Comparison of ENCODE assay signal across 21 cellular contexts in genomic region chr20:3763691-3764601, GRCh38. TPM values are rescaled to one million over a fixed set of nuclear protein-coding genes. Genes with fewer than 3 reads are reported as not detected.
DNase-seq lines count a peak whose midpoint lies in the region; ATAC-seq, FAIRE-seq and TF ChIP-seq lines count a peak whose summit lies in the region.
"Had no signal": no experiment of that assay in that cellular context is flagged by ENCODE, and none has a peak within 500 bp of the region (broad histone marks: within the 10 kb centered on the region; RNA-seq: fewer than 3 reads in every experiment).

No MANE protein-coding gene starts in this region.

- intact Hi-C loops in kidney (cut with DNase I) (no loop called here), stomach (cut with DNase I; ENCODE audit: low total_unique reads) (loop anchor here (10.0 kb wide), 1 partner anchor 89 kb away; no protein-coding TSS in a partner anchor), aorta (cut with DNase I) (no loop called here)

- WGBS in stomach, 5 donors, result 77 to 90% (median 84%) methylated on average over 8 of the region's 8 CpGs
- 89 to 92% methylated on average over 8 of the region's 8 CpGs for WGBS in aorta, 2 donors

- ATAC-seq in HG02588 (IDR thresholded peaks at IDR 0.05; ENCODE audit: unreplicated experiment) (no peak), aorta (ENCODE audit: low FRiP score) (no peak)
- ATAC-seq: right lobe of liver; stimulated activated naive CD8-positive, alpha-beta T cell treated with anti-CD3 and anti-CD28 coated beads, Interleukin-15, amount 100 ng/mL, for 72 hours had no signal

- H3K27me3 ChIP-seq in H7 (ENCODE audit: control insufficient read depth, insufficient read depth, low read length) (peaks cover 3% of the 10 kb centered on the region), stomach (no peaks in the 10 kb centered on the region), aorta (ENCODE audit: control insufficient read depth in 1 of 2, insufficient read depth in 2 of 2, low read length in 1 of 2) (no peaks in the 10 kb centered on the region)
- H3K27me3 ChIP-seq: right lobe of liver had no signal

- H3K4me3 ChIP-seq in H7 (ENCODE audit: insufficient read depth, low read depth, low read length) (no peak overlapping the region), NB4 (ENCODE audit: low read depth, low read length) (no peak overlapping the region), kidney (ENCODE audit: low read length in 2 of 2) (no peak overlapping the region), stomach (no peak overlapping the region), aorta (ENCODE audit: low read length in 2 of 2) (no peak overlapping the region)
- H3K4me3 ChIP-seq: right lobe of liver had no signal

- TF ChIP-seq CTCF in NB4 (IDR thresholded peaks at IDR 0.05; ENCODE audit: low read depth, low read length) (no peak), kidney (IDR thresholded peaks at IDR 0.05; ENCODE audit: borderline replicate concordance, extremely low read depth, insufficient read depth) (no peak), stomach (IDR thresholded peaks at IDR 0.05) (no peak)

- H3K36me3 ChIP-seq in H7 (replicated peaks; ENCODE audit: control insufficient read depth, insufficient read depth, low read length), result peaks cover 1% of the 10 kb centered on the region
- no peaks in the 10 kb centered on the region for H3K36me3 ChIP-seq in kidney (ENCODE audit: control insufficient read depth in 1 of 2, insufficient read depth in 2 of 2, low read length in 2 of 2)
- H3K36me3 ChIP-seq in stomach, result peaks cover 0 to 10% (median 3%) of the 10 kb centered on the region in 4 donors
- no peaks in the 10 kb centered on the region for H3K36me3 ChIP-seq in aorta (ENCODE audit: control insufficient read depth in 1 of 2, insufficient read depth in 2 of 2, low read length in 1 of 2)
- H3K36me3 ChIP-seq: right lobe of liver had no signal

- DNase-seq in H7 (peak; percentile 17), NB4 (ENCODE audit: low read depth) (peak; percentile 58), kidney (peak; percentile 57), stomach (no peak), nucleus accumbens (lab: John Stamatoyannopoulos, UW) (no peak), aorta (no peak)
- DNase-seq: activated CD4-positive, alpha-beta T cell treated with anti-CD3 and anti-CD28 coated beads, Interleukin-2, amount 50 U/mL, for 48 hours; activated naive CD4-positive, alpha-beta T cell treated with Interleukin-2 at 50 U/mL for 16 hours; anterior cingulate cortex; midbrain; NCI-H146; stimulated activated naive CD8-positive, alpha-beta T cell treated with anti-CD3 and anti-CD28 coated beads, Interleukin-15, amount 100 ng/mL, for 72 hours; WERI-Rb-1 had no signal

- H3K4me1 ChIP-seq in kidney (ENCODE audit: control insufficient read depth in 1 of 2, insufficient read depth in 1 of 2, low read depth in 1 of 2, low read length in 2 of 2) (peaks cover 4 to 14% of the 10 kb centered on the region in 2 donors), stomach (peaks cover 21 to 78% (median 52%) of the 10 kb centered on the region in 4 donors), aorta (ENCODE audit: control insufficient read depth in 1 of 2, insufficient read depth in 2 of 2, low read length in 2 of 2) (no peaks in the 10 kb centered on the region)

- TF ChIP-seq POLR2A in NB4 (IDR thresholded peaks at IDR 0.05; ENCODE audit: extremely low read depth, insufficient read length), result no peak
- TF ChIP-seq POLR2A in stomach (IDR thresholded peaks at IDR 0.05), result no peak

- TF ChIP-seq EP300 in stomach (IDR thresholded peaks at IDR 0.05), result no peak

- no peak overlapping the region for H3K9ac ChIP-seq in kidney (ENCODE audit: low read length in 2 of 2)

- H3K9me3 ChIP-seq in kidney (ENCODE audit: control insufficient read depth in 1 of 2, low read length in 2 of 2) (no peaks in the 10 kb centered on the region), stomach (no peaks in the 10 kb centered on the region), aorta (ENCODE audit: control insufficient read depth, low read length) (no peaks in the 10 kb centered on the region)
- H3K9me3 ChIP-seq: right lobe of liver had no signal

- no peak for FAIRE-seq in kidney (lab: Jason Lieb, UNC)
- FAIRE-seq: urothelium cell line had no signal

- H3K27ac ChIP-seq in kidney (ENCODE audit: low read depth in 2 of 2, low read length in 2 of 2) (no peak overlapping the region), stomach (peak overlapping the region in 4 of 5 donors; percentile 14 to 94 (median 44)), aorta (ENCODE audit: low read depth in 1 of 2, low read length in 2 of 2) (no peak overlapping the region)
- H3K27ac ChIP-seq: right lobe of liver, WERI-Rb-1 had no signal

RNA-seq across cellular contexts. Expression of gene ADISSP, which starts 3.6 kb away (rescaled TPM):
- 90.8 and 107 TPM in 2 replicates for total RNA-seq in H7 (2014; rRNA removed; shearing (Covaris generic))
- total RNA-seq in kidney (26.3 TPM), stomach (100 to 1,000 TPM in 1 of 5 donors, 10 to 100 TPM in 2, 1 to 10 TPM in 2; 5.9 to 136 (median 49.0) TPM), aorta (10 to 100 TPM; 13.9 to 21.1 TPM)
- polyA plus RNA-seq in kidney (ENCODE audit: insufficient read depth, low read depth, low replicate concordance) (31.8 TPM), stomach (10 to 100 TPM; 14.4 to 32.6 (median 22.2) TPM), aorta (10 to 100 TPM in 1 of 2 donors, 1 to 10 TPM in 1; 8.5 to 14.0 TPM)

RNA-seq across cellular contexts. Expression of gene SPEF1, which starts 17.3 kb away (rescaled TPM):
- 0.11 and 0.94 TPM in 2 replicates for total RNA-seq in H7 (2014; rRNA removed; shearing (Covaris generic))
- total RNA-seq in kidney (3.4 TPM), stomach (not detected), aorta (not detected)
- polyA plus RNA-seq in kidney (ENCODE audit: insufficient read depth, low read depth, low replicate concordance) (3.8 TPM), stomach (under 1 TPM in 2 of 3 donors, not detected in 1; 0.18 to 0.19 TPM), aorta (under 1 TPM in 1 of 2 donors, not detected in 1; 0.90 TPM)
- total RNA-seq: HT1080, right lobe of liver, RPMI7951 had no signal

RNA-seq across cellular contexts. Expression of gene CENPB, which starts 22.6 kb away (rescaled TPM):
- 57.7 and 74.5 TPM in 2 replicates for total RNA-seq in H7 (2014; rRNA removed; shearing (Covaris generic))
- 99.8 TPM for total RNA-seq in kidney
- polyA plus RNA-seq in kidney (ENCODE audit: insufficient read depth, low read depth, low replicate concordance), result 56.2 TPM
- total RNA-seq in stomach, result 100 to 1,000 TPM in 1 of 5 donors, 10 to 100 TPM in 4; 24.5 to 130 (median 68.3) TPM
- 10 to 100 TPM; 36.5 to 90.7 (median 79.6) TPM for polyA plus RNA-seq in stomach
- 10 to 100 TPM; 79.7 to 89.4 TPM for total RNA-seq in aorta
- 10 to 100 TPM; 44.7 to 86.8 TPM for polyA plus RNA-seq in aorta

RNA-seq across cellular contexts. Expression of gene HSPA12B, which starts 31.5 kb away (rescaled TPM):
- 0.97 and 2.4 TPM in 2 replicates for total RNA-seq in H7 (2014; rRNA removed; shearing (Covaris generic))
- total RNA-seq in kidney (18.9 TPM), stomach (10 to 100 TPM in 1 of 5 donors, 1 to 10 TPM in 3, under 1 TPM in 1; 0.87 to 14.3 (median 6.1) TPM), aorta (10 to 100 TPM; 10.8 to 21.2 TPM)
- polyA plus RNA-seq in kidney (ENCODE audit: insufficient read depth, low read depth, low replicate concordance) (8.7 TPM), stomach (1 to 10 TPM; 3.0 to 5.3 (median 3.7) TPM), aorta (1 to 10 TPM in 1 of 2 donors, under 1 TPM in 1; 0.25 to 2.3 TPM)
- total RNA-seq: fibroblast of villous mesenchyme, G401, HT1080, LHCN-M2, RPMI7951 had no signal

RNA-seq across cellular contexts. Expression of gene CDC25B, which starts 32.2 kb away (rescaled TPM):
- total RNA-seq in H7 (2014; rRNA removed; shearing (Covaris generic)), result 30.7 and 32.6 TPM in 2 replicates
- total RNA-seq in kidney (40.3 TPM), stomach (10 to 100 TPM in 4 of 5 donors, 1 to 10 TPM in 1; 9.4 to 56.5 (median 32.6) TPM), aorta (10 to 100 TPM; 29.6 to 56.3 TPM)
- polyA plus RNA-seq in kidney (ENCODE audit: insufficient read depth, low read depth, low replicate concordance) (24.1 TPM), stomach (10 to 100 TPM; 18.0 to 23.1 (median 22.6) TPM), aorta (10 to 100 TPM in 1 of 2 donors, 1 to 10 TPM in 1; 9.9 to 87.5 TPM)

Comparison
In these comparisons a context has a peak if more than half of its experiments do, and no peak if none do; other contexts are left out.
1. DNase-seq: peak in H7 (single experiment), NB4 (single experiment) and kidney (single experiment); none in stomach (single experiment), nucleus accumbens (0 of 56) and aorta (0 of 2).
2. H3K27ac ChIP-seq: peak in stomach (4 of 5); none in kidney (0 of 2) and aorta (0 of 2).